In genomic region chr20:23890867-23891266, GRCh38 we compare ENCODE assay signal across 20 cellular contexts. TPM values are rescaled to one million over a fixed set of nuclear protein-coding genes. Genes with fewer than 3 reads are reported as not detected.
"Had no signal": no experiment of that assay in that cellular context is flagged by ENCODE, and none has a peak within 500 bp of the region (broad histone marks: within the 10 kb centered on the region; RNA-seq: fewer than 3 reads in every experiment).

No MANE protein-coding gene starts in this region.

RNA-seq across cellular contexts. Expression of gene CST5, which starts 11.3 kb away (rescaled TPM):
- total RNA-seq: kidney; left cardiac atrium; left colon; left lobe of liver; left ventricle myocardium inferior; left ventricle myocardium superior; liver; lower leg skin; lower lobe of right lung; lung microvascular endothelial cell; mammary epithelial cell; mesenteric fat pad; mesothelial cell of epicardium; mononuclear cell; mucosa of descending colon; mucosa of gallbladder; myocyte; naive thymus-derived CD4-positive, alpha-beta T cell had no signal
- polyA plus RNA-seq: immature natural killer cell; keratinocyte; liver; naive thymus-derived CD4-positive, alpha-beta T cell had no signal
